In genomic region chr3:4828279-4829030, GRCh38 we compare ENCODE assay signal across 8 cellular contexts.
DNase-seq lines count a peak whose midpoint lies in the region; ATAC-seq and TF ChIP-seq lines count a peak whose summit lies in the region.
"Had no signal": no experiment of that assay in that cellular context is flagged by ENCODE, and none has a peak within 500 bp of the region (broad histone marks: within the 10 kb centered on the region; RNA-seq: fewer than 3 reads in every experiment).

No MANE protein-coding gene starts in this region.

- TF ChIP-seq CTCF in HEK293 (tag by site-specific recombination; IDR thresholded peaks at IDR 0.05): no peak

- peaks cover 82% of the 10 kb centered on the region for H3K36me3 Mint-ChIP-seq in activated CD4-positive, alpha-beta memory T cell treated with anti-CD3 and anti-CD28 coated beads, Interleukin-2, amount 10 ng/mL, durations not matched to agents 7 days and 5 days (ENCODE audit: low read depth)
- H3K36me3 Mint-ChIP-seq in stimulated activated memory B cell treated with anti-CD40 and anti-IgM and Interleukin-4, amounts not matched to agents 10 μg/mL and 1 μg/mL and 100 μg/mL, for 72 hours: peaks cover 74% of the 10 kb centered on the region

- H3K27me3 Mint-ChIP-seq in activated CD4-positive, alpha-beta memory T cell treated with anti-CD3 and anti-CD28 coated beads, Interleukin-2, amount 10 ng/mL, durations not matched to agents 7 days and 5 days: no peaks in the 10 kb centered on the region
- H3K27me3 Mint-ChIP-seq in stimulated activated memory B cell treated with anti-CD40 and anti-IgM and Interleukin-4, amounts not matched to agents 10 μg/mL and 1 μg/mL and 100 μg/mL, for 72 hours: no peaks in the 10 kb centered on the region

- H3K4me1 ChIP-seq in HEK293 (ENCODE audit: control insufficient read depth, insufficient read depth, low read length): peaks cover 3% of the 10 kb centered on the region

- peaks cover under 1% of the 10 kb centered on the region for H3K9me3 Mint-ChIP-seq in activated CD4-positive, alpha-beta memory T cell treated with anti-CD3 and anti-CD28 coated beads, Interleukin-2, amount 10 ng/mL, durations not matched to agents 7 days and 5 days
- H3K9me3 Mint-ChIP-seq in stimulated activated memory B cell treated with anti-CD40 and anti-IgM and Interleukin-4, amounts not matched to agents 10 μg/mL and 1 μg/mL and 100 μg/mL, for 72 hours: no peaks in the 10 kb centered on the region

- H3K4me3 Mint-ChIP-seq in activated CD4-positive, alpha-beta memory T cell treated with anti-CD3 and anti-CD28 coated beads, Interleukin-2, amount 10 ng/mL, durations not matched to agents 7 days and 5 days: no peak overlapping the region
- H3K4me3 Mint-ChIP-seq in stimulated activated memory B cell treated with anti-CD40 and anti-IgM and Interleukin-4, amounts not matched to agents 10 μg/mL and 1 μg/mL and 100 μg/mL, for 72 hours: no peak overlapping the region

- no peaks in the 10 kb centered on the region for H3K36me3 ChIP-seq in HEK293 (ENCODE audit: control insufficient read depth in 2 of 2, insufficient read depth in 1 of 2, low read length in 2 of 2)

- no peak overlapping the region for H3K4me3 ChIP-seq in HEK293 (ENCODE audit: low read depth, low read length)

- H3K27ac Mint-ChIP-seq in activated CD4-positive, alpha-beta memory T cell treated with anti-CD3 and anti-CD28 coated beads, Interleukin-2, amount 10 ng/mL, durations not matched to agents 7 days and 5 days: peak overlapping the region; percentile 99
- peak overlapping the region; percentile 88 for H3K27ac Mint-ChIP-seq in stimulated activated memory B cell treated with anti-CD40 and anti-IgM and Interleukin-4, amounts not matched to agents 10 μg/mL and 1 μg/mL and 100 μg/mL, for 72 hours

- intact Hi-C loops in Right ventricle myocardium inferior (cut with DNase I): loop anchor here (5.0 kb wide), 2 partner anchors 56 to 96 kb away; no protein-coding TSS in a partner anchor

- H3K27ac ChIP-seq in HEK293 (ENCODE audit: extremely low read depth, low read depth, low read length): no peak overlapping the region

- ATAC-seq in Right ventricle myocardium inferior (peak; percentile 43), HG02588 (IDR thresholded peaks at IDR 0.05; ENCODE audit: unreplicated experiment) (no peak)
- ATAC-seq in stimulated activated memory B cell treated with anti-CD40 and anti-IgM and Interleukin-4, amounts not matched to agents 10 μg/mL and 1 μg/mL and 100 μg/mL, for 72 hours: no peak

- H3K9me3 ChIP-seq in HEK293 (ENCODE audit: control insufficient read depth, insufficient read depth, low read depth, low read length): no peaks in the 10 kb centered on the region

- CTCF ChIA-PET in HEK293 (lab: Yijun Ruan, JAX): interaction anchor here (0.9 kb wide), 1 partner anchor 117 kb away, joined by 3 read pairs; no protein-coding TSS in a partner anchor
- CTCF ChIA-PET in activated CD4-positive, alpha-beta memory T cell treated with anti-CD3 and anti-CD28 coated beads, Interleukin-2, amount 10 ng/mL, durations not matched to agents 7 days and 5 days (lab: Charles Lee): interaction anchor here (0.8 to 9.5 kb wide), 7 partner anchors 11 to 293 kb away, joined by 3 to 106 read pairs (median 3); partner anchors contain the start of genes ARL8B and BHLHE40

- H3K4me1 Mint-ChIP-seq in activated CD4-positive, alpha-beta memory T cell treated with anti-CD3 and anti-CD28 coated beads, Interleukin-2, amount 10 ng/mL, durations not matched to agents 7 days and 5 days: peaks cover 92% of the 10 kb centered on the region
- H3K4me1 Mint-ChIP-seq in stimulated activated memory B cell treated with anti-CD40 and anti-IgM and Interleukin-4, amounts not matched to agents 10 μg/mL and 1 μg/mL and 100 μg/mL, for 72 hours: peaks cover 85% of the 10 kb centered on the region

- POLR2A ChIA-PET in HEK293 (lab: Yijun Ruan, JAX): interaction anchor here (0.8 to 2.2 kb wide), 4 partner anchors 43 to 151 kb away, joined by 3 to 10 read pairs (median 3); partner anchors contain the start of gene BHLHE40
- POLR2A ChIA-PET in activated CD4-positive, alpha-beta memory T cell treated with anti-CD3 and anti-CD28 coated beads, Interleukin-2, amount 10 ng/mL, durations not matched to agents 7 days and 5 days (lab: Charles Lee): interaction anchor here (0.7 to 22.2 kb wide), 6 partner anchors 15 to 198 kb away, joined by 3 to 822 read pairs (median 4); partner anchors contain the start of gene BHLHE40

- DNase-seq in activated CD4-positive, alpha-beta memory T cell treated with anti-CD3 and anti-CD28 coated beads, Interleukin-2, amount 10 ng/mL, durations not matched to agents 7 days and 5 days: no peak
- DNase-seq in Right ventricle myocardium inferior (ENCODE audit: missing footprints) (peak; percentile 82), NCI-H2107 treated with DMSO at 0.1 percent for 48 hours (lab: John Stamatoyannopoulos, UW; ENCODE audit: unreplicated experiment) (no peak), amniotic stem cell (lab: John Stamatoyannopoulos, UW) (no peak)
- DNase-seq: NCI-H1436 treated with DMSO at 0.1 percent for 48 hours had no signal

TF ChIP-seq in HEK293, 187 proteins besides CTCF, POLR2A, EP300 and RAD21:
- no peak for TF ChIP-seq ZNF610 (tag by site-specific recombination; IDR thresholded peaks at IDR 0.05; ENCODE audit: borderline replicate concordance)
- no peak for TF ChIP-seq ZNF184 (tag by site-specific recombination; IDR thresholded peaks at IDR 0.05)
- no peak for TF ChIP-seq ZNF555 (tag by site-specific recombination; conservative IDR thresholded peaks at IDR 0.05)
- 0 out of 2 replicates have a peak, but pooled peaks have one; percentile 35 for TF ChIP-seq ZBTB20 (tag by site-specific recombination; IDR thresholded peaks at IDR 0.05)
- no peak for TF ChIP-seq MZF1 (tag by site-specific recombination; IDR thresholded peaks at IDR 0.05; ENCODE audit: borderline replicate concordance)
- TF ChIP-seq KLF7 (tag by site-specific recombination; IDR thresholded peaks at IDR 0.05; ENCODE audit: borderline replicate concordance): 0 out of 2 replicates have a peak, but pooled peaks have one; percentile 15
- TF ChIP-seq ZNF155 (tag by site-specific recombination; IDR thresholded peaks at IDR 0.05): no peak
